In genomic region chr20:36875702-36876472, GRCh38 we compare ENCODE assay signal across 1 cellular context.
TF ChIP-seq lines count a peak whose summit lies in the region.

TSS of gene TLDC2 (plus strand) at chr20:36876138. CDS start at chr20:36876175, 37 bp downstream.

TF ChIP-seq in HepG2, 621 proteins besides CTCF, POLR2A, EP300 and RAD21 (continued from another document and continues in another):
- TF ChIP-seq PRDM15 (CRISPR knock-in tag; IDR thresholded peaks at IDR 0.05) (no peak), ZNF749 (CRISPR knock-in tag; IDR thresholded peaks at IDR 0.05; ENCODE audit: borderline replicate concordance) (no peak), BRF2 (CRISPR knock-in tag; IDR thresholded peaks at IDR 0.05) (no peak), CREB1 (IDR thresholded peaks at IDR 0.05) (no peak), CREB1 (CRISPR knock-in tag; IDR thresholded peaks at IDR 0.05) (no peak), RXRB (CRISPR knock-in tag; IDR thresholded peaks at IDR 0.05; ENCODE audit: borderline replicate concordance) (peak; percentile 54; the same call in 1 of the 2 replicates), ZNF251 (CRISPR knock-in tag; IDR thresholded peaks at IDR 0.05) (peak; percentile 48; the same call in 1 of the 2 replicates), ZNF503 (CRISPR knock-in tag; IDR thresholded peaks at IDR 0.05) (no peak), FOXJ3 (CRISPR knock-in tag; IDR thresholded peaks at IDR 0.05; ENCODE audit: borderline replicate concordance) (no peak), ZBTB3 (CRISPR knock-in tag; IDR thresholded peaks at IDR 0.05; ENCODE audit: borderline replicate concordance, low read depth) (no peak), JDP2 (CRISPR knock-in tag; IDR thresholded peaks at IDR 0.05; ENCODE audit: borderline replicate concordance) (no peak), ZNF263 (CRISPR knock-in tag; IDR thresholded peaks at IDR 0.05) (peak; percentile 52; the same call in 1 of the 2 replicates), HNF1B (CRISPR knock-in tag; IDR thresholded peaks at IDR 0.05) (no peak), HNF4A (CRISPR knock-in tag; IDR thresholded peaks at IDR 0.05) (peak; percentile 90), ZMYM3 (CRISPR knock-in tag; IDR thresholded peaks at IDR 0.05) (peak; percentile 90), FOSL2 (CRISPR knock-in tag; IDR thresholded peaks at IDR 0.05) (peak; percentile 38; the same call in 1 of the 2 replicates), POGK (CRISPR knock-in tag; conservative IDR thresholded peaks at IDR 0.05) (no peak), HMG20A (CRISPR knock-in tag; IDR thresholded peaks at IDR 0.05; ENCODE audit: borderline replicate concordance) (no peak), EED (CRISPR knock-in tag; IDR thresholded peaks at IDR 0.05) (no peak; the same call in 1 of the 2 replicates), GABPB1 (CRISPR knock-in tag; IDR thresholded peaks at IDR 0.05) (peak; percentile 66), PPARG (CRISPR knock-in tag; conservative IDR thresholded peaks at IDR 0.05) (no peak), ZNF570 (CRISPR knock-in tag; IDR thresholded peaks at IDR 0.05; ENCODE audit: borderline replicate concordance) (no peak), ZNF788 (CRISPR knock-in tag; IDR thresholded peaks at IDR 0.05; ENCODE audit: borderline replicate concordance) (peak; percentile 65; the same call in 1 of the 2 replicates), ZNF709 (CRISPR knock-in tag; IDR thresholded peaks at IDR 0.05) (no peak), KDM4B (CRISPR knock-in tag; IDR thresholded peaks at IDR 0.05) (peak; percentile 33; the same call in 1 of the 2 replicates), ZNF703 (CRISPR knock-in tag; IDR thresholded peaks at IDR 0.05; ENCODE audit: borderline replicate concordance) (no peak), IKZF1 (IDR thresholded peaks at IDR 0.05) (no peak), SCMH1 (CRISPR knock-in tag; IDR thresholded peaks at IDR 0.05; ENCODE audit: borderline replicate concordance) (no peak), ZNF75D (CRISPR knock-in tag; IDR thresholded peaks at IDR 0.05; ENCODE audit: borderline replicate concordance) (no peak), NKX3-1 (CRISPR knock-in tag; IDR thresholded peaks at IDR 0.05) (no peak), ZNF674 (CRISPR knock-in tag; IDR thresholded peaks at IDR 0.05; ENCODE audit: low read depth) (no peak), HDAC2 (CRISPR knock-in tag; IDR thresholded peaks at IDR 0.05) (peak; percentile 86; the same call in 1 of the 2 replicates), MEF2D (CRISPR knock-in tag; IDR thresholded peaks at IDR 0.05) (no peak), ZMYM2 (CRISPR knock-in tag; IDR thresholded peaks at IDR 0.05) (no peak), ZNF883 (CRISPR knock-in tag; IDR thresholded peaks at IDR 0.05; ENCODE audit: not compliant biosample characterization) (no peak), PAX8 (CRISPR knock-in tag; IDR thresholded peaks at IDR 0.05; ENCODE audit: borderline replicate concordance) (no peak), ATF1 (CRISPR knock-in tag; IDR thresholded peaks at IDR 0.05) (no peak), ZFP90 (CRISPR knock-in tag; IDR thresholded peaks at IDR 0.05; ENCODE audit: borderline replicate concordance) (no peak; the same call in 1 of the 2 replicates), ZNF12 (CRISPR knock-in tag; IDR thresholded peaks at IDR 0.05) (no peak; the same call in 1 of the 2 replicates), TCF12 (IDR thresholded peaks at IDR 0.05) (no peak), TCF12 (CRISPR knock-in tag; IDR thresholded peaks at IDR 0.05) (no peak; the same call in 1 of the 2 replicates), HNF4G (IDR thresholded peaks at IDR 0.05; ENCODE audit: borderline replicate concordance, low read depth, low read length) (peak; percentile 88), HNF4G (CRISPR knock-in tag; IDR thresholded peaks at IDR 0.05; ENCODE audit: borderline replicate concordance, low read depth) (peak; percentile 85), ZNF776 (CRISPR knock-in tag; IDR thresholded peaks at IDR 0.05) (no peak)
- TF ChIP-seq, protein P1, sequence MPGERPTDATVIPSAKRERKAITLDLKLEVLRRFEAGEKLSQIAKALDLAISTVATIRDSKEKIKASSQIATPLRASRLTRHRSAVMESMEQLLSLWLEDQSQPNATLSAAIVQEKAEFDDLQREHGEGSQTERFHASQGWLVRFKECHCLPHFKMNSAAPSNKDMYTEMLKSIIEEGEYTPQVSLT (CRISPR knock-in tag; IDR thresholded peaks at IDR 0.05; ENCODE audit: borderline replicate concordance, low read depth), result no peak
- TF ChIP-seq, protein P2, sequence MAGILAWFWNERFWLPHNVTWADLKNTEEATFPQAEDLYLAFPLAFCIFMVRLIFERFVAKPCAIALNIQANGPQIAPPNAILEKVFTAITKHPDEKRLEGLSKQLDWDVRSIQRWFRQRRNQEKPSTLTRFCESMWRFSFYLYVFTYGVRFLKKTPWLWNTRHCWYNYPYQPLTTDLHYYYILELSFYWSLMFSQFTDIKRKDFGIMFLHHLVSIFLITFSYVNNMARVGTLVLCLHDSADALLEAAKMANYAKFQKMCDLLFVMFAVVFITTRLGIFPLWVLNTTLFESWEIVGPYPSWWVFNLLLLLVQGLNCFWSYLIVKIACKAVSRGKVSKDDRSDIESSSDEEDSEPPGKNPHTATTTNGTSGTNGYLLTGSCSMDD (CRISPR knock-in tag; IDR thresholded peaks at IDR 0.05), result no peak
- TF ChIP-seq, protein P3, sequence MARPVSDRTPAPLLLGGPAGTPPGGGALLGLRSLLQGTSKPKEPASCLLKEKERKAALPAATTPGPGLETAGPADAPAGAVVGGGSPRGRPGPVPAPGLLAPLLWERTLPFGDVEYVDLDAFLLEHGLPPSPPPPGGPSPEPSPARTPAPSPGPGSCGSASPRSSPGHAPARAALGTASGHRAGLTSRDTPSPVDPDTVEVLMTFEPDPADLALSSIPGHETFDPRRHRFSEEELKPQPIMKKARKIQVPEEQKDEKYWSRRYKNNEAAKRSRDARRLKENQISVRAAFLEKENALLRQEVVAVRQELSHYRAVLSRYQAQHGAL (CRISPR knock-in tag; IDR thresholded peaks at IDR 0.05; ENCODE audit: not compliant biosample characterization), result no peak
- TF ChIP-seq, protein P4, sequence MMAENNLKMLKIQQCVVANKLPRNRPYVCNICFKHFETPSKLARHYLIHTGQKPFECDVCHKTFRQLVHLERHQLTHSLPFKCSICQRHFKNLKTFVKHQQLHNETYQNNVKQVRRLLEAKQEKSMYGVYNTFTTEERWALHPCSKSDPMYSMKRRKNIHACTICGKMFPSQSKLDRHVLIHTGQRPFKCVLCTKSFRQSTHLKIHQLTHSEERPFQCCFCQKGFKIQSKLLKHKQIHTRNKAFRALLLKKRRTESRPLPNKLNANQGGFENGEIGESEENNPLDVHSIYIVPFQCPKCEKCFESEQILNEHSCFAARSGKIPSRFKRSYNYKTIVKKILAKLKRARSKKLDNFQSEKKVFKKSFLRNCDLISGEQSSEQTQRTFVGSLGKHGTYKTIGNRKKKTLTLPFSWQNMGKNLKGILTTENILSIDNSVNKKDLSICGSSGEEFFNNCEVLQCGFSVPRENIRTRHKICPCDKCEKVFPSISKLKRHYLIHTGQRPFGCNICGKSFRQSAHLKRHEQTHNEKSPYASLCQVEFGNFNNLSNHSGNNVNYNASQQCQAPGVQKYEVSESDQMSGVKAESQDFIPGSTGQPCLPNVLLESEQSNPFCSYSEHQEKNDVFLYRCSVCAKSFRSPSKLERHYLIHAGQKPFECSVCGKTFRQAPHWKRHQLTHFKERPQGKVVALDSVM (CRISPR knock-in tag; IDR thresholded peaks at IDR 0.05), result peak; percentile 62; the same call in 1 of the 2 replicates
- TF ChIP-seq, protein P5, sequence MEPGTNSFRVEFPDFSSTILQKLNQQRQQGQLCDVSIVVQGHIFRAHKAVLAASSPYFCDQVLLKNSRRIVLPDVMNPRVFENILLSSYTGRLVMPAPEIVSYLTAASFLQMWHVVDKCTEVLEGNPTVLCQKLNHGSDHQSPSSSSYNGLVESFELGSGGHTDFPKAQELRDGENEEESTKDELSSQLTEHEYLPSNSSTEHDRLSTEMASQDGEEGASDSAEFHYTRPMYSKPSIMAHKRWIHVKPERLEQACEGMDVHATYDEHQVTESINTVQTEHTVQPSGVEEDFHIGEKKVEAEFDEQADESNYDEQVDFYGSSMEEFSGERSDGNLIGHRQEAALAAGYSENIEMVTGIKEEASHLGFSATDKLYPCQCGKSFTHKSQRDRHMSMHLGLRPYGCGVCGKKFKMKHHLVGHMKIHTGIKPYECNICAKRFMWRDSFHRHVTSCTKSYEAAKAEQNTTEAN (CRISPR knock-in tag; conservative IDR thresholded peaks at IDR 0.05), result no peak; the same call in 1 of the 2 replicates
